Comparison of ENCODE assay signal across 8 cellular contexts in genomic region chr1:8712413-8713229, GRCh38.
DNase-seq lines count a peak whose midpoint lies in the region; ATAC-seq and TF ChIP-seq lines count a peak whose summit lies in the region.

No MANE protein-coding gene starts in this region.

- H3K27me3 ChIP-seq in rectal smooth muscle tissue (ENCODE audit: control insufficient read depth, insufficient read depth, low read length) = no peaks in the 10 kb centered on the region

- peak overlapping the region; percentile 60 for H3K27ac ChIP-seq in rectal smooth muscle tissue (ENCODE audit: low read depth, low read length)

- H3K36me3 ChIP-seq in rectal smooth muscle tissue (ENCODE audit: control insufficient read depth, insufficient read depth, low read length) = no peaks in the 10 kb centered on the region

- ATAC-seq in HG03521 (IDR thresholded peaks at IDR 0.05; ENCODE audit: unreplicated experiment) = no peak

- H3K9ac ChIP-seq in rectal smooth muscle tissue (ENCODE audit: low read length) = no peak overlapping the region

- H3K27ac Mint-ChIP-seq in activated naive CD8-positive, alpha-beta T cell = peak overlapping the region; percentile 4
- H3K27ac Mint-ChIP-seq in activated naive CD8-positive, alpha-beta T cell treated with anti-CD3 and anti-CD28 coated beads for 36 hours = no peak overlapping the region

- no peaks in the 10 kb centered on the region for H3K9me3 Mint-ChIP-seq in activated naive CD8-positive, alpha-beta T cell (ENCODE audit: low read depth)
- H3K9me3 Mint-ChIP-seq in activated naive CD8-positive, alpha-beta T cell treated with anti-CD3 and anti-CD28 coated beads for 36 hours = peaks cover 2% of the 10 kb centered on the region

- no peak for DNase-seq in activated naive CD8-positive, alpha-beta T cell treated with anti-CD3 and anti-CD28 coated beads for 36 hours
- DNase-seq in NCI-H2196 (lab: John Stamatoyannopoulos, UW; ENCODE audit: unreplicated experiment) = peak; percentile 45
- peak; percentile 96 for DNase-seq in glomerular endothelial cell (ENCODE audit: extremely low read depth, low read depth, low spot score)
- no peak for DNase-seq in ureter (ENCODE audit: low spot score)

- peak overlapping the region; percentile 27 for H3K4me3 Mint-ChIP-seq in activated naive CD8-positive, alpha-beta T cell
- no peak overlapping the region for H3K4me3 Mint-ChIP-seq in activated naive CD8-positive, alpha-beta T cell treated with anti-CD3 and anti-CD28 coated beads for 36 hours

- peaks cover 5% of the 10 kb centered on the region for H3K27me3 Mint-ChIP-seq in activated naive CD8-positive, alpha-beta T cell
- H3K27me3 Mint-ChIP-seq in activated naive CD8-positive, alpha-beta T cell treated with anti-CD3 and anti-CD28 coated beads for 36 hours = peaks cover 5% of the 10 kb centered on the region

- H3K4me1 Mint-ChIP-seq in activated naive CD8-positive, alpha-beta T cell (ENCODE audit: low read depth) = peaks cover 21% of the 10 kb centered on the region
- H3K4me1 Mint-ChIP-seq in activated naive CD8-positive, alpha-beta T cell treated with anti-CD3 and anti-CD28 coated beads for 36 hours = peaks cover 18% of the 10 kb centered on the region

- peaks cover 10% of the 10 kb centered on the region for H3K4me1 ChIP-seq in rectal smooth muscle tissue (ENCODE audit: control insufficient read depth, insufficient read depth, low read length)

- no peak for TF ChIP-seq CTCF in WI38 (IDR thresholded peaks at IDR 0.05; ENCODE audit: low read depth, low read length)

- peak overlapping the region; percentile 6; the same call in 1 of the 2 replicates for H3K4me3 ChIP-seq in WI38 (ENCODE audit: low read depth, low read length)
- H3K4me3 ChIP-seq in rectal smooth muscle tissue (ENCODE audit: low read length) = peak overlapping the region; percentile 12

- H3K36me3 Mint-ChIP-seq in activated naive CD8-positive, alpha-beta T cell = peaks cover 14% of the 10 kb centered on the region
- H3K36me3 Mint-ChIP-seq in activated naive CD8-positive, alpha-beta T cell treated with anti-CD3 and anti-CD28 coated beads for 36 hours = peaks cover 8% of the 10 kb centered on the region

Comparison
In these comparisons a context has a peak if more than half of its experiments do, and no peak if none do; other contexts are left out.
1. DNase-seq: peak in NCI-H2196 (single experiment) and glomerular endothelial cell (single experiment); none in activated naive CD8-positive, alpha-beta T cell treated with anti-CD3 and anti-CD28 coated beads for 36 hours (single experiment) and ureter (single experiment).